Comparison of ENCODE assay signal across 1 cellular context in genomic region chr2:105377871-105378270, GRCh38.
TF ChIP-seq lines count a peak whose summit lies in the region.

No MANE protein-coding gene starts in this region.

TF ChIP-seq in GM12878, 131 proteins besides CTCF, POLR2A, EP300 and RAD21:
- no peak for TF ChIP-seq PBX3 (IDR thresholded peaks at IDR 0.05; ENCODE audit: insufficient replicate concordance, low read depth, low read length)
- no peak for TF ChIP-seq BHLHE40 (IDR thresholded peaks at IDR 0.05; ENCODE audit: borderline replicate concordance in 1 of 2, low read depth in 2 of 2, low read length in 1 of 2)
- no peak for TF ChIP-seq RELA (IDR thresholded peaks at IDR 0.05; ENCODE audit: borderline replicate concordance, partially characterized antibody)
- TF ChIP-seq MTA3 (IDR thresholded peaks at IDR 0.05; ENCODE audit: borderline replicate concordance, low read length) = no peak
- no peak for TF ChIP-seq ZNF274 (IDR thresholded peaks at IDR 0.05; ENCODE audit: insufficient read depth, insufficient read length)
- no peak for TF ChIP-seq E2F8 (IDR thresholded peaks at IDR 0.05; ENCODE audit: low read depth, partially characterized antibody)
- TF ChIP-seq MXI1 (IDR thresholded peaks at IDR 0.05; ENCODE audit: low read depth, low read length) = no peak
- TF ChIP-seq TBL1XR1 (IDR thresholded peaks at IDR 0.05; ENCODE audit: low read depth, low read length) = no peak
- TF ChIP-seq PRDM15 (CRISPR knock-in tag; IDR thresholded peaks at IDR 0.05) = no peak
- TF ChIP-seq NKRF (conservative IDR thresholded peaks at IDR 0.05) = no peak
- TF ChIP-seq RELB (IDR thresholded peaks at IDR 0.05; ENCODE audit: low read depth) = no peak
- TF ChIP-seq NBN (IDR thresholded peaks at IDR 0.05) = no peak
- no peak for TF ChIP-seq NFXL1 (IDR thresholded peaks at IDR 0.05; ENCODE audit: borderline replicate concordance)
